Comparison of ENCODE assay signal across 25 cellular contexts in genomic region chr1:240591078-240591477, GRCh38. TPM values are rescaled to one million over a fixed set of nuclear protein-coding genes. Genes with fewer than 3 reads are reported as not detected.
DNase-seq lines count a peak whose midpoint lies in the region; ATAC-seq and TF ChIP-seq lines count a peak whose summit lies in the region.
"Had no signal": no experiment of that assay in that cellular context is flagged by ENCODE, and none has a peak within 500 bp of the region (broad histone marks: within the 10 kb centered on the region; RNA-seq: fewer than 3 reads in every experiment).

No MANE protein-coding gene starts in this region.

- H3K9me3 ChIP-seq in mucosa of descending colon = no peaks in the 10 kb centered on the region
- H3K9me3 ChIP-seq: A549, Caco-2 had no signal

- no peaks in the 10 kb centered on the region for H3K9me3 Mint-ChIP-seq in activated naive CD4-positive, alpha-beta T cell treated with anti-CD3 and anti-CD28 coated beads, Interleukin-2, amount 10 ng/mL, durations not matched to agents 7 days and 5 days
- H3K9me3 Mint-ChIP-seq: CD8-positive, alpha-beta T cell had no signal

- H3K4me3 ChIP-seq in mucosa of descending colon = no peak overlapping the region
- H3K4me3 ChIP-seq: A549; BLaER1 treated with 17β-estradiol and CSF1 and Interleukin-3, amounts not matched to agents 10 nM and 100 nM; GM12878 had no signal

- peak overlapping the region; percentile 28 for H3K27ac Mint-ChIP-seq in activated naive CD4-positive, alpha-beta T cell treated with anti-CD3 and anti-CD28 coated beads, Interleukin-2, amount 10 ng/mL, durations not matched to agents 7 days and 5 days
- H3K27ac Mint-ChIP-seq: B cell; CD4-positive, alpha-beta T cell; CD8-positive, alpha-beta T cell had no signal

- H3K36me3 ChIP-seq in mucosa of descending colon (ENCODE audit: low read depth) = no peaks in the 10 kb centered on the region
- H3K36me3 ChIP-seq: BLaER1 treated with 17β-estradiol and CSF1 and Interleukin-3, amounts not matched to agents 10 nM and 100 nM had no signal

- no peak overlapping the region for H3K4me3 Mint-ChIP-seq in activated naive CD4-positive, alpha-beta T cell treated with anti-CD3 and anti-CD28 coated beads, Interleukin-2, amount 10 ng/mL, durations not matched to agents 7 days and 5 days
- H3K4me3 Mint-ChIP-seq: B cell; CD4-positive, alpha-beta T cell; CD8-positive, alpha-beta T cell had no signal

- H3K4me1 Mint-ChIP-seq in activated naive CD4-positive, alpha-beta T cell treated with anti-CD3 and anti-CD28 coated beads, Interleukin-2, amount 10 ng/mL, durations not matched to agents 7 days and 5 days = peaks cover 2% of the 10 kb centered on the region
- H3K4me1 Mint-ChIP-seq: B cell had no signal

- DNase-seq in activated naive CD4-positive, alpha-beta T cell treated with anti-CD3 and anti-CD28 coated beads, Interleukin-2, amount 10 ng/mL, durations not matched to agents 7 days and 5 days = no peak
- no peak for DNase-seq in activated naive CD4-positive, alpha-beta T cell treated with Interleukin-2 at 50 U/mL for 16 hours
- DNase-seq in DMS53 treated with DMSO at 0.1 percent for 48 hours (lab: John Stamatoyannopoulos, UW; ENCODE audit: unreplicated experiment) = peak; percentile 8
- DNase-seq in left colon = no peak
- DNase-seq in mucosa of descending colon = no peak
- DNase-seq in medulla oblongata (ENCODE audit: extremely low spot score) = no peak
- DNase-seq in NCI-H1417 treated with DMSO at 0.1 percent for 48 hours (lab: John Stamatoyannopoulos, UW) = no peak
- DNase-seq: AML-193; Caco-2; Calu3; CD4-positive, alpha-beta T cell; CD8-positive, alpha-beta T cell; DMS 273 treated with DMSO at 0.1 percent for 48 hours; DMS153; DMS79; DND-41; EL; GDM1 had no signal

- H3K4me1 ChIP-seq in mucosa of descending colon (ENCODE audit: low read depth) = peaks cover 11% of the 10 kb centered on the region

- no peak for TF ChIP-seq CTCF in mucosa of descending colon (IDR thresholded peaks at IDR 0.05)

- ATAC-seq in left colon (peak; percentile 40), mucosa of descending colon (peak; percentile 48), GM21737 (IDR thresholded peaks at IDR 0.05; ENCODE audit: unreplicated experiment) (no peak)
- ATAC-seq: CD8-positive, alpha-beta T cell; GM12878 had no signal

- H3K36me3 Mint-ChIP-seq in activated naive CD4-positive, alpha-beta T cell treated with anti-CD3 and anti-CD28 coated beads, Interleukin-2, amount 10 ng/mL, durations not matched to agents 7 days and 5 days = no peaks in the 10 kb centered on the region
- H3K36me3 Mint-ChIP-seq: CD8-positive, alpha-beta T cell had no signal

- no peaks in the 10 kb centered on the region for H3K27me3 Mint-ChIP-seq in activated naive CD4-positive, alpha-beta T cell treated with anti-CD3 and anti-CD28 coated beads, Interleukin-2, amount 10 ng/mL, durations not matched to agents 7 days and 5 days
- H3K27me3 Mint-ChIP-seq: B cell; CD4-positive, alpha-beta T cell had no signal

- intact Hi-C loops in left colon (cut with DNase I, micrococcal nuclease) = no loop called here
- intact Hi-C loops in mucosa of descending colon (cut with DNase I, micrococcal nuclease) = no loop called here

- CTCF ChIA-PET in activated naive CD4-positive, alpha-beta T cell treated with anti-CD3 and anti-CD28 coated beads, Interleukin-2, amount 10 ng/mL, durations not matched to agents 7 days and 5 days (lab: Charles Lee) = no interaction called here

RNA-seq across cellular contexts. Expression of gene GREM2, which starts 20.9 kb away (rescaled TPM):
- total RNA-seq in left colon (1 to 10 TPM; 2.5 to 10.0 TPM), mucosa of descending colon (10 to 100 TPM in 1 of 3 donors, 1 to 10 TPM in 2; 5.1 to 25.5 (median 6.0) TPM)
- total RNA-seq: B cell; Calu3; CD8-positive, alpha-beta T cell; Daoy; G401; GM12878 had no signal
